In the genomic region with DNA sequence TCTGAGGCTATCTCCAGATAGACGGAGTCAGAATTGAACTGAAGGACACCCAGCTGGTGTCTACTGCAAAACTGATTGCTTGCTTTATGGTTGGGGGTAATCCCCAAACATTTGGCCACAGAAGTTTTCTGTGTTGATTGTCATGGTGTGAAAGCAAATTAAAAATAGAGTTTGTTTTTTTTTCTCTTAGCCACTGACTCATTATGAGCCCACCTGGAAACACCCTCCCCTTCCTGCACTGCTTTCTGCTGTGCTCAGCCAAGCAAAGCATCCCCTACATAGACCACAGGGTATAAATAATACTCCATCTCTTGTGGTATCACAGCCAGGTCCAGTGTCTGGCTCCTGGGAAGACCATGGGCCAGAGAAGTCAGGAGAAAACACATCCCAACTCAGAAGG, we compare ENCODE assay signal across 13 cellular contexts. TPM values are rescaled to one million over a fixed set of nuclear protein-coding genes. Genes with fewer than 3 reads are reported as not detected.
DNase-seq lines count a peak whose midpoint lies in the region; ATAC-seq and TF ChIP-seq lines count a peak whose summit lies in the region.
"Had no signal": no experiment of that assay in that cellular context is flagged by ENCODE, and none has a peak within 500 bp of the region (broad histone marks: within the 10 kb centered on the region; RNA-seq: fewer than 3 reads in every experiment).

No MANE protein-coding gene starts in this region.

- H3K36me3 Mint-ChIP-seq in stimulated activated naive B cell treated with anti-CD40 and anti-IgM and Interleukin-4, amounts not matched to agents 10 μg/mL and 1 μg/mL and 100 μg/mL, for 72 hours = no peaks in the 10 kb centered on the region
- no peaks in the 10 kb centered on the region for H3K36me3 Mint-ChIP-seq in endothelial cell (ENCODE audit: low read depth, unreplicated experiment)
- H3K36me3 Mint-ChIP-seq: neural progenitor cell had no signal

- H3K27ac Mint-ChIP-seq in stimulated activated naive B cell treated with anti-CD40 and anti-IgM and Interleukin-4, amounts not matched to agents 10 μg/mL and 1 μg/mL and 100 μg/mL, for 72 hours = no peak overlapping the region
- no peak overlapping the region for H3K27ac Mint-ChIP-seq in stimulated activated naive CD8-positive, alpha-beta T cell treated with anti-CD3 and anti-CD28 coated beads, Interleukin-15, amount 100 ng/mL, for 72 hours
- no peak overlapping the region for H3K27ac Mint-ChIP-seq in endothelial cell (ENCODE audit: unreplicated experiment)
- H3K27ac Mint-ChIP-seq: neural progenitor cell had no signal

- H3K9me3 Mint-ChIP-seq in stimulated activated naive B cell treated with anti-CD40 and anti-IgM and Interleukin-4, amounts not matched to agents 10 μg/mL and 1 μg/mL and 100 μg/mL, for 72 hours = no peaks in the 10 kb centered on the region
- H3K9me3 Mint-ChIP-seq in stimulated activated naive CD8-positive, alpha-beta T cell treated with anti-CD3 and anti-CD28 coated beads, Interleukin-15, amount 100 ng/mL, for 72 hours = no peaks in the 10 kb centered on the region
- no peaks in the 10 kb centered on the region for H3K9me3 Mint-ChIP-seq in endothelial cell (ENCODE audit: unreplicated experiment)
- H3K9me3 Mint-ChIP-seq: neural progenitor cell had no signal

- no peak overlapping the region for H3K4me3 Mint-ChIP-seq in stimulated activated naive B cell treated with anti-CD40 and anti-IgM and Interleukin-4, amounts not matched to agents 10 μg/mL and 1 μg/mL and 100 μg/mL, for 72 hours
- H3K4me3 Mint-ChIP-seq in stimulated activated naive CD8-positive, alpha-beta T cell treated with anti-CD3 and anti-CD28 coated beads, Interleukin-15, amount 100 ng/mL, for 72 hours = no peak overlapping the region
- no peak overlapping the region for H3K4me3 Mint-ChIP-seq in endothelial cell (ENCODE audit: unreplicated experiment)
- H3K4me3 Mint-ChIP-seq: neural progenitor cell had no signal

- no peak for DNase-seq in stimulated activated naive B cell treated with anti-CD40 and anti-IgM and Interleukin-4, amounts not matched to agents 10 μg/mL and 1 μg/mL and 100 μg/mL, for 72 hours
- DNase-seq in stimulated activated naive CD8-positive, alpha-beta T cell treated with anti-CD3 and anti-CD28 coated beads, Interleukin-15, amount 100 ng/mL, for 72 hours = no peak
- no peak for DNase-seq in G401 (ENCODE audit: low spot score)
- no peak for DNase-seq in endothelial cell (ENCODE audit: low spot score)
- DNase-seq: activated effector memory CD4-positive, alpha-beta T cell treated with Interleukin-2 at 50 U/mL for 16 hours; caudate nucleus; DMS 273 treated with DMSO at 0.1 percent for 48 hours; SHP77 treated with DMSO at 0.1 percent for 48 hours; stimulated activated naive CD4-positive, alpha-beta T cell had no signal

- no peak for TF ChIP-seq CTCF in endothelial cell (IDR thresholded peaks at IDR 0.05; ENCODE audit: unreplicated experiment)

- no peaks in the 10 kb centered on the region for H3K4me1 Mint-ChIP-seq in stimulated activated naive B cell treated with anti-CD40 and anti-IgM and Interleukin-4, amounts not matched to agents 10 μg/mL and 1 μg/mL and 100 μg/mL, for 72 hours
- no peaks in the 10 kb centered on the region for H3K4me1 Mint-ChIP-seq in stimulated activated naive CD8-positive, alpha-beta T cell treated with anti-CD3 and anti-CD28 coated beads, Interleukin-15, amount 100 ng/mL, for 72 hours
- H3K4me1 Mint-ChIP-seq in endothelial cell (ENCODE audit: unreplicated experiment) = peaks cover 2% of the 10 kb centered on the region

- peak; percentile 83 for ATAC-seq in GM19023 (IDR thresholded peaks at IDR 0.05; ENCODE audit: unreplicated experiment)
- ATAC-seq in GM21786 (IDR thresholded peaks at IDR 0.05; ENCODE audit: unreplicated experiment) = peak; percentile 88
- peak; percentile 83 for ATAC-seq in HG03159 (IDR thresholded peaks at IDR 0.05; ENCODE audit: unreplicated experiment)
- ATAC-seq in stimulated activated naive B cell treated with anti-CD40 and anti-IgM and Interleukin-4, amounts not matched to agents 10 μg/mL and 1 μg/mL and 100 μg/mL, for 72 hours (replicated peaks) = peak; percentile 73 to 83
- no peak for ATAC-seq in stimulated activated naive CD8-positive, alpha-beta T cell treated with anti-CD3 and anti-CD28 coated beads, Interleukin-15, amount 100 ng/mL, for 72 hours

- peaks cover 32 to 33% of the 10 kb centered on the region in 2 donors for H3K27me3 Mint-ChIP-seq in stimulated activated naive B cell treated with anti-CD40 and anti-IgM and Interleukin-4, amounts not matched to agents 10 μg/mL and 1 μg/mL and 100 μg/mL, for 72 hours
- H3K27me3 Mint-ChIP-seq in stimulated activated naive CD8-positive, alpha-beta T cell treated with anti-CD3 and anti-CD28 coated beads, Interleukin-15, amount 100 ng/mL, for 72 hours = peaks cover 24% of the 10 kb centered on the region
- no peaks in the 10 kb centered on the region for H3K27me3 Mint-ChIP-seq in endothelial cell (ENCODE audit: unreplicated experiment)

- in situ Hi-C loops in G401 (cut with HindIII; ENCODE audit: low sequenced_read_pairs) = no loop called here

RNA-seq across cellular contexts. Expression of a gene that starts 6.5 kb away (rescaled TPM):
- total RNA-seq in G401 (2014; rRNA removed; shearing (Covaris generic)) = not detected in 2 replicates
- 0.05 TPM for total RNA-seq in endothelial cell (ENCODE audit: unreplicated experiment)
